10 cellular contexts compared by ENCODE assay signal in the genomic region with DNA sequence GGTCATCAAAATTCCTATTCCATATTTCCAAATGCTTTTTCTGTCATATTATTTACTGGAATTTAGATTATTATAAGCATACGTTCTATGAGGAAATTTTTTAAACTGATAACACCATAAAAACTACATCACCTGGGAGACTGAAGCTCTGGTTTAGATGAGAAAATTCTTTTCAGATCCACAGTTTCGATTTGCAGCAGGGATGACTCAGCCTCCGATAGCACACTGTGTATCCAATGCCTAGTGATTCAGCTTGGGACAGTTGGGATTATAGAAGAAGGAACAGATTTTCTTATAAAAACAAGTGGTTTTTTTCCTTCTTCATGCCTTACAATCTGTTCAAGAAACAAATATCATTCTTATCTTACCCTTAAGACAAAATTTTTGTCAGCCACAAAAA.
DNase-seq lines count a peak whose midpoint lies in the region; ATAC-seq, FAIRE-seq and TF ChIP-seq lines count a peak whose summit lies in the region.
"Had no signal": no experiment of that assay in that cellular context is flagged by ENCODE, and none has a peak within 500 bp of the region (broad histone marks: within the 10 kb centered on the region; RNA-seq: fewer than 3 reads in every experiment).

No MANE protein-coding gene starts in this region.

- FAIRE-seq in bronchial epithelial cell (lab: Jason Lieb, UNC): no peak

- H3K9me3 ChIP-seq in MG63 (no peaks in the 10 kb centered on the region), mucosa of descending colon (no peaks in the 10 kb centered on the region)

- no peaks in the 10 kb centered on the region for H3K9me3 Mint-ChIP-seq in activated naive CD4-positive, alpha-beta T cell treated with anti-CD3 and anti-CD28 coated beads, Interleukin-2, amount 10 ng/mL, durations not matched to agents 7 days and 5 days
- H3K9me3 Mint-ChIP-seq: endodermal cell, naive B cell had no signal

- POLR2A ChIA-PET in AG04449 (lab: Yijun Ruan, JAX): no interaction called here

- no peaks in the 10 kb centered on the region for H3K36me3 Mint-ChIP-seq in activated naive CD4-positive, alpha-beta T cell treated with anti-CD3 and anti-CD28 coated beads, Interleukin-2, amount 10 ng/mL, durations not matched to agents 7 days and 5 days
- H3K36me3 Mint-ChIP-seq: naive B cell had no signal

- no peaks in the 10 kb centered on the region for H3K27me3 ChIP-seq in MG63
- no peaks in the 10 kb centered on the region for H3K27me3 ChIP-seq in bronchial epithelial cell (ENCODE audit: control insufficient read depth, insufficient read depth, low read length)

- no peaks in the 10 kb centered on the region for H3K4me1 ChIP-seq in mucosa of descending colon (ENCODE audit: low read depth)

- peak; percentile 25 for ATAC-seq in mucosa of descending colon
- no peak for ATAC-seq in GM21381 (IDR thresholded peaks at IDR 0.05; ENCODE audit: unreplicated experiment)

- H3K27ac Mint-ChIP-seq in activated naive CD4-positive, alpha-beta T cell treated with anti-CD3 and anti-CD28 coated beads, Interleukin-2, amount 10 ng/mL, durations not matched to agents 7 days and 5 days: no peak overlapping the region
- H3K27ac Mint-ChIP-seq: endodermal cell, naive B cell had no signal

- TF ChIP-seq CTCF in AG04449 (IDR thresholded peaks at IDR 0.05; ENCODE audit: insufficient read depth, low read length, missing control alignments) (no peak), bronchial epithelial cell (IDR thresholded peaks at IDR 0.05; ENCODE audit: insufficient read depth, low read length, severe bottlenecking) (no peak), mucosa of descending colon (IDR thresholded peaks at IDR 0.05) (no peak)

- H3K4me3 Mint-ChIP-seq in activated naive CD4-positive, alpha-beta T cell treated with anti-CD3 and anti-CD28 coated beads, Interleukin-2, amount 10 ng/mL, durations not matched to agents 7 days and 5 days: no peak overlapping the region
- H3K4me3 Mint-ChIP-seq: endodermal cell, naive B cell had no signal

- no peak overlapping the region for H3K4me3 ChIP-seq in AG04449 (ENCODE audit: low read depth, low read length)
- H3K4me3 ChIP-seq in MG63: peak overlapping the region; percentile 47
- no peak overlapping the region for H3K4me3 ChIP-seq in bronchial epithelial cell (ENCODE audit: low read depth, low read length)
- no peak overlapping the region for H3K4me3 ChIP-seq in mucosa of descending colon

- H3K4me1 Mint-ChIP-seq in activated naive CD4-positive, alpha-beta T cell treated with anti-CD3 and anti-CD28 coated beads, Interleukin-2, amount 10 ng/mL, durations not matched to agents 7 days and 5 days: no peaks in the 10 kb centered on the region
- H3K4me1 Mint-ChIP-seq: naive B cell had no signal

- CTCF ChIA-PET in AG04449 (lab: Yijun Ruan, JAX): interaction anchor here (0.8 to 3.3 kb wide), 3 partner anchors 165 to 734 kb away, joined by 4 to 11 read pairs (median 4); no protein-coding TSS in a partner anchor
- CTCF ChIA-PET in activated naive CD4-positive, alpha-beta T cell treated with anti-CD3 and anti-CD28 coated beads, Interleukin-2, amount 10 ng/mL, durations not matched to agents 7 days and 5 days (lab: Charles Lee): no interaction called here

- intact Hi-C loops in mucosa of descending colon (cut with DNase I, micrococcal nuclease): loop anchor here in 1 of 2 donors (5.0 kb wide), 1 partner anchor 627 kb away; no protein-coding TSS in a partner anchor

- peaks cover 4% of the 10 kb centered on the region for H3K27me3 Mint-ChIP-seq in activated naive CD4-positive, alpha-beta T cell treated with anti-CD3 and anti-CD28 coated beads, Interleukin-2, amount 10 ng/mL, durations not matched to agents 7 days and 5 days

- DNase-seq in AG04449 (ENCODE audit: low read depth, low spot score): peak; percentile 7
- peak; percentile 46 for DNase-seq in MG63
- DNase-seq in bronchial epithelial cell (ENCODE audit: low read depth): peak; percentile 57
- peak in 1 of 3 donors; percentile 4 for DNase-seq in mucosa of descending colon
- no peak for DNase-seq in activated naive CD4-positive, alpha-beta T cell treated with anti-CD3 and anti-CD28 coated beads, Interleukin-2, amount 10 ng/mL, durations not matched to agents 7 days and 5 days
- no peak for DNase-seq in OCI-M2 (lab: John Stamatoyannopoulos, UW; ENCODE audit: unreplicated experiment)
- DNase-seq in stimulated activated CD4-positive, alpha-beta T cell treated with anti-CD3 and anti-CD28 coated beads, Interleukin-15, amount 100 ng/mL, for 24 hours: no peak
- DNase-seq: endodermal cell, naive B cell had no signal

- no peaks in the 10 kb centered on the region for H3K36me3 ChIP-seq in MG63
- no peaks in the 10 kb centered on the region for H3K36me3 ChIP-seq in bronchial epithelial cell (ENCODE audit: control insufficient read depth, insufficient read depth, low read length)
- no peaks in the 10 kb centered on the region for H3K36me3 ChIP-seq in mucosa of descending colon (ENCODE audit: low read depth)

Comparison
In these comparisons a context has a peak if more than half of its experiments do, and no peak if none do; other contexts are left out.
1. DNase-seq: peak in AG04449 (single experiment), MG63 (single experiment) and bronchial epithelial cell (single experiment); none in activated naive CD4-positive, alpha-beta T cell treated with anti-CD3 and anti-CD28 coated beads, Interleukin-2, amount 10 ng/mL, durations not matched to agents 7 days and 5 days (single experiment), OCI-M2 (single experiment) and stimulated activated CD4-positive, alpha-beta T cell treated with anti-CD3 and anti-CD28 coated beads, Interleukin-15, amount 100 ng/mL, for 24 hours (single experiment).